1 cellular context compared by ENCODE assay signal in the genomic region with DNA sequence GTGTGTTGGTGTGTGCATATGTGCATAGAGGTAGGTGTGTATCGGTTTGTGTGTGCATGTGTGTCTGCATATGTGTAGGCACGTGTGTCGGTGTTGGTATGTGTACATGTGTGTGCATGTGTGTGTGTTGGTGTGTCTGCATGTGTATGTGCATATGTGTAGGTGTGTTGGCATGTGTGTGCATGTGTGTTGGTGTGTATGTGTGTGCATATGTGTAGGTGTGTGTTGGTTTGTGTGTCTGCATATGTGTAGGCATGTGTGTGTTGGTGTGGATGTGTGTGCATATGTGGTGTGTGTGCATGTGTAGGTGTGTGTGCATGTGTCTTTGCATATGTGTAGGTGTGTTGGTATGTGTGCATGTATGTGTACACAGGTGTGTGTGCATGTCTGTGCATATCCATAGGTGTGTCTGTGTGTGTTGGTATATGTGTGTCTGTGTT.
TF ChIP-seq lines count a peak whose summit lies in the region.

No MANE protein-coding gene starts in this region.

TF ChIP-seq in HepG2, 621 proteins besides CTCF, POLR2A, EP300 and RAD21 (continued from another document):
- TF ChIP-seq, protein P1, sequence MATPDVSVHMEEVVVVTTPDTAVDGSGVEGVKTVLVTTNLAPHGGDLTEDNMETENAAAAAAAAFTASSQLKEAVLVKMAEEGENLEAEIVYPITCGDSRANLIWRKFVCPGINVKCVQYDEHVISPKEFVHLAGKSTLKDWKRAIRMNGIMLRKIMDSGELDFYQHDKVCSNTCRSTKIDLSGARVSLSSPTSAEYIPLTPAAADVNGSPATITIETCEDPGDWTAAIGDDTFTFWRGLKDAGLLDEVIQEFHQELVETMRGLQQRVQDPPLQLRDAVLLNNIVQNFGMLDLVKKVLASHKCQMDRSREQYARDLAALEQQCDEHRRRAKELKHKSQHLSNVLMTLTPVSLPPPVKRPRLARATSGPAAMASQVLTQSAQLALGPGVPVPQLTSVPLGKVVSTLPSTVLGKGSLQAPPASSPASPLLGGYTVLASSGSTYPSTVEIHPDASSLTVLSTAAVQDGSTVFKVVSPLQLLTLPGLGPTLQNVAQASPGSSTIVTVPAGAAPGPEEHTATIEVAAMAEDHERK (CRISPR knock-in tag; IDR thresholded peaks at IDR 0.05; ENCODE audit: low read depth) = no peak
- TF ChIP-seq NRL (CRISPR knock-in tag; IDR thresholded peaks at IDR 0.05; ENCODE audit: borderline replicate concordance) (no peak), KDM4B (CRISPR knock-in tag; IDR thresholded peaks at IDR 0.05) (no peak), BRD4 (CRISPR knock-in tag; IDR thresholded peaks at IDR 0.05) (no peak), ZNF552 (CRISPR knock-in tag; IDR thresholded peaks at IDR 0.05; ENCODE audit: borderline replicate concordance) (no peak), ZNF746 (CRISPR knock-in tag; IDR thresholded peaks at IDR 0.05) (no peak), KDM5B (CRISPR knock-in tag; IDR thresholded peaks at IDR 0.05; ENCODE audit: borderline replicate concordance) (no peak), ZNF558 (CRISPR knock-in tag; IDR thresholded peaks at IDR 0.05; ENCODE audit: borderline replicate concordance) (no peak), ZNF678 (CRISPR knock-in tag; IDR thresholded peaks at IDR 0.05) (no peak), ADNP (CRISPR knock-in tag; IDR thresholded peaks at IDR 0.05) (no peak), FLYWCH1 (CRISPR knock-in tag; IDR thresholded peaks at IDR 0.05) (no peak), MED8 (CRISPR knock-in tag; IDR thresholded peaks at IDR 0.05; ENCODE audit: insufficient replicate concordance) (no peak), KLF16 (CRISPR knock-in tag; IDR thresholded peaks at IDR 0.05) (no peak), NR2F6 (IDR thresholded peaks at IDR 0.05) (no peak), NR2F6 (CRISPR knock-in tag; IDR thresholded peaks at IDR 0.05) (no peak)
- TF ChIP-seq, protein P2, sequence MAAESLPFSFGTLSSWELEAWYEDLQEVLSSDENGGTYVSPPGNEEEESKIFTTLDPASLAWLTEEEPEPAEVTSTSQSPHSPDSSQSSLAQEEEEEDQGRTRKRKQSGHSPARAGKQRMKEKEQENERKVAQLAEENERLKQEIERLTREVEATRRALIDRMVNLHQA (CRISPR knock-in tag; IDR thresholded peaks at IDR 0.05) = no peak
- TF ChIP-seq, protein P3, sequence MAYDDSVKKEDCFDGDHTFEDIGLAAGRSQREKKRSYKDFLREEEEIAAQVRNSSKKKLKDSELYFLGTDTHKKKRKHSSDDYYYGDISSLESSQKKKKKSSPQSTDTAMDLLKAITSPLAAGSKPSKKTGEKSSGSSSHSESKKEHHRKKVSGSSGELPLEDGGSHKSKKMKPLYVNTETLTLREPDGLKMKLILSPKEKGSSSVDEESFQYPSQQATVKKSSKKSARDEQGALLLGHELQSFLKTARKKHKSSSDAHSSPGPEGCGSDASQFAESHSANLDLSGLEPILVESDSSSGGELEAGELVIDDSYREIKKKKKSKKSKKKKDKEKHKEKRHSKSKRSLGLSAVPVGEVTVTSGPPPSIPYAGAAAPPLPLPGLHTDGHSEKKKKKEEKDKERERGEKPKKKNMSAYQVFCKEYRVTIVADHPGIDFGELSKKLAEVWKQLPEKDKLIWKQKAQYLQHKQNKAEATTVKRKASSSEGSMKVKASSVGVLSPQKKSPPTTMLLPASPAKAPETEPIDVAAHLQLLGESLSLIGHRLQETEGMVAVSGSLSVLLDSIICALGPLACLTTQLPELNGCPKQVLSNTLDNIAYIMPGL (CRISPR knock-in tag; IDR thresholded peaks at IDR 0.05; ENCODE audit: borderline replicate concordance in 1 of 2, low read depth in 1 of 2) = no peak
- TF ChIP-seq, protein P4, sequence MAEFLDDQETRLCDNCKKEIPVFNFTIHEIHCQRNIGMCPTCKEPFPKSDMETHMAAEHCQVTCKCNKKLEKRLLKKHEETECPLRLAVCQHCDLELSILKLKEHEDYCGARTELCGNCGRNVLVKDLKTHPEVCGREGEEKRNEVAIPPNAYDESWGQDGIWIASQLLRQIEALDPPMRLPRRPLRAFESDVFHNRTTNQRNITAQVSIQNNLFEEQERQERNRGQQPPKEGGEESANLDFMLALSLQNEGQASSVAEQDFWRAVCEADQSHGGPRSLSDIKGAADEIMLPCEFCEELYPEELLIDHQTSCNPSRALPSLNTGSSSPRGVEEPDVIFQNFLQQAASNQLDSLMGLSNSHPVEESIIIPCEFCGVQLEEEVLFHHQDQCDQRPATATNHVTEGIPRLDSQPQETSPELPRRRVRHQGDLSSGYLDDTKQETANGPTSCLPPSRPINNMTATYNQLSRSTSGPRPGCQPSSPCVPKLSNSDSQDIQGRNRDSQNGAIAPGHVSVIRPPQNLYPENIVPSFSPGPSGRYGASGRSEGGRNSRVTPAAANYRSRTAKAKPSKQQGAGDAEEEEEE (CRISPR knock-in tag; IDR thresholded peaks at IDR 0.05; ENCODE audit: borderline replicate concordance) = no peak
- TF ChIP-seq, protein P5, sequence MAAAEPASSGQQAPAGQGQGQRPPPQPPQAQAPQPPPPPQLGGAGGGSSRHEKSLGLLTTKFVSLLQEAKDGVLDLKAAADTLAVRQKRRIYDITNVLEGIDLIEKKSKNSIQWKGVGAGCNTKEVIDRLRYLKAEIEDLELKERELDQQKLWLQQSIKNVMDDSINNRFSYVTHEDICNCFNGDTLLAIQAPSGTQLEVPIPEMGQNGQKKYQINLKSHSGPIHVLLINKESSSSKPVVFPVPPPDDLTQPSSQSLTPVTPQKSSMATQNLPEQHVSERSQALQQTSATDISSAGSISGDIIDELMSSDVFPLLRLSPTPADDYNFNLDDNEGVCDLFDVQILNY (CRISPR knock-in tag; conservative IDR thresholded peaks at IDR 0.05) = no peak
TF ChIP-seq in HepG2: peak in this region for 29.
